In genomic region chr1:27724961-27725373, GRCh38 we compare ENCODE assay signal across 8 cellular contexts. TPM values are rescaled to one million over a fixed set of nuclear protein-coding genes. Genes with fewer than 3 reads are reported as not detected.
DNase-seq lines count a peak whose midpoint lies in the region; ATAC-seq and TF ChIP-seq lines count a peak whose summit lies in the region.

No MANE protein-coding gene starts in this region.

- H3K4me3 Mint-ChIP-seq in activated CD4-positive, alpha-beta T cell treated with anti-CD3 and anti-CD28 coated beads for 36 hours = peak overlapping the region; percentile 78

- WGBS in liver = 85% methylated on average over 9 of the region's 9 CpGs
- WGBS in tibial nerve, 2 donors = 41 to 50% methylated on average over 9 of the region's 9 CpGs

- CTCF ChIA-PET in activated CD4-positive, alpha-beta T cell treated with anti-CD3 and anti-CD28 coated beads for 36 hours (lab: Charles Lee) = interaction anchor here (0.6 to 1.9 kb wide), 6 partner anchors 48 to 1601 kb away, joined by 3 to 14 read pairs (median 5); partner anchors contain the start of genes IFI6 and STX12

- no peak for TF ChIP-seq EP300 in tibial nerve (IDR thresholded peaks at IDR 0.05)

- peaks cover 8% of the 10 kb centered on the region for H3K36me3 Mint-ChIP-seq in activated CD4-positive, alpha-beta T cell treated with anti-CD3 and anti-CD28 coated beads for 36 hours (ENCODE audit: low read depth)

- H3K27me3 ChIP-seq in breast epithelium (no peaks in the 10 kb centered on the region), liver (ENCODE audit: control insufficient read depth in 4 of 4, insufficient read depth in 4 of 4, low read length in 3 of 4) (no peaks in the 10 kb centered on the region), tibial nerve (no peaks in the 10 kb centered on the region)

- no peak for ATAC-seq in activated CD4-positive, alpha-beta T cell treated with anti-CD3 and anti-CD28 coated beads for 36 hours
- no peak for ATAC-seq in HG03378 (IDR thresholded peaks at IDR 0.05; ENCODE audit: unreplicated experiment)

- peak overlapping the region; percentile 40 to 83 (median 78) for H3K4me3 ChIP-seq in breast epithelium
- peak overlapping the region in 2 of 3 donors; percentile 34 to 76 for H3K4me3 ChIP-seq in liver (ENCODE audit: low read depth in 1 of 3, low read length in 3 of 3)
- peak overlapping the region; percentile 14 to 67 (median 34) for H3K4me3 ChIP-seq in tibial nerve

- H3K27ac Mint-ChIP-seq in activated CD4-positive, alpha-beta T cell treated with anti-CD3 and anti-CD28 coated beads for 36 hours = peak overlapping the region; percentile 93

- H3K9me3 ChIP-seq in breast epithelium = no peaks in the 10 kb centered on the region
- H3K9me3 ChIP-seq in liver (ENCODE audit: control insufficient read depth in 4 of 4, low read length in 3 of 4) = no peaks in the 10 kb centered on the region
- no peaks in the 10 kb centered on the region for H3K9me3 ChIP-seq in tibial nerve

- H3K36me3 ChIP-seq in breast epithelium = no peaks in the 10 kb centered on the region
- H3K36me3 ChIP-seq in liver (ENCODE audit: control insufficient read depth in 4 of 4, insufficient read depth in 3 of 4, low read depth in 1 of 4, low read length in 3 of 4) = peaks cover 0 to 6% (median 1%) of the 10 kb centered on the region in 4 donors
- H3K36me3 ChIP-seq in tibial nerve = peaks cover 0 to 8% (median 0%) of the 10 kb centered on the region in 3 donors

- TF ChIP-seq CTCF in breast epithelium (IDR thresholded peaks at IDR 0.05) = no peak
- no peak for TF ChIP-seq CTCF in liver (IDR thresholded peaks at IDR 0.05; ENCODE audit: low read depth, low read length, missing input control)
- no peak for TF ChIP-seq CTCF in tibial nerve (IDR thresholded peaks at IDR 0.05)

- H3K4me1 Mint-ChIP-seq in activated CD4-positive, alpha-beta T cell treated with anti-CD3 and anti-CD28 coated beads for 36 hours = peaks cover 15% of the 10 kb centered on the region

- no peak for TF ChIP-seq RAD21 in liver (IDR thresholded peaks at IDR 0.05)

- no peaks in the 10 kb centered on the region for H3K9me3 Mint-ChIP-seq in activated CD4-positive, alpha-beta T cell treated with anti-CD3 and anti-CD28 coated beads for 36 hours (ENCODE audit: low read depth)

- TF ChIP-seq POLR2A in breast epithelium (IDR thresholded peaks at IDR 0.05) (no peak), tibial nerve (IDR thresholded peaks at IDR 0.05) (no peak)

- DNase-seq in activated CD4-positive, alpha-beta T cell treated with anti-CD3 and anti-CD28 coated beads for 36 hours = peak; percentile 18
- DNase-seq in activated CD4-positive, alpha-beta T cell treated with anti-CD3 and anti-CD28 coated beads, Interleukin-2, amount 50 U/mL, for 48 hours = no peak
- peak; percentile 26 to 58 for DNase-seq in NCI-H446 (lab: John Stamatoyannopoulos, UW)
- DNase-seq in breast epithelium (ENCODE audit: low spot score in 2 of 2) = peak; percentile 60 to 72
- DNase-seq in tibial nerve (ENCODE audit: low spot score in 2 of 2) = peak in 1 of 2 donors; percentile 13
- no peak for DNase-seq in inferior parietal cortex (ENCODE audit: extremely low spot score)

- H3K27ac ChIP-seq in breast epithelium (peak overlapping the region; percentile 97 to 98), liver (ENCODE audit: low read depth in 1 of 2, low read length in 2 of 2) (peak overlapping the region; percentile 10 to 74), tibial nerve (peak overlapping the region; percentile 49 to 93 (median 86))

- POLR2A ChIA-PET in activated CD4-positive, alpha-beta T cell treated with anti-CD3 and anti-CD28 coated beads for 36 hours (lab: Charles Lee) = interaction anchor here (0.6 to 1.4 kb wide), 9 partner anchors 18 to 924 kb away, joined by 3 to 22 read pairs (median 3); partner anchors contain the start of genes IFI6, STX12 and WDTC1

- H3K9ac ChIP-seq in liver (ENCODE audit: low read depth in 1 of 2, low read length in 2 of 2) = no peak overlapping the region

- intact Hi-C loops in activated CD4-positive, alpha-beta T cell treated with anti-CD3 and anti-CD28 coated beads for 36 hours (cut with DNase I, micrococcal nuclease) = loop anchor here (1.0 to 5.0 kb wide), 14 partner anchors 48 to 938 kb away; partner anchors contain the start of genes IFI6 (in 2 of the 2), STX12 (in 2 of the 2), AHDC1 (in 1 of the 2) and DNAJC8 (in 1 of the 2)
- intact Hi-C loops in breast epithelium (cut with DNase I; ENCODE audit: low total_unique reads) = no loop called here

- H3K4me1 ChIP-seq in breast epithelium (peaks cover 0 to 6% of the 10 kb centered on the region in 2 donors), liver (ENCODE audit: control insufficient read depth in 4 of 4, insufficient read depth in 4 of 4, low read length in 3 of 4) (peaks cover 0 to 14% (median 9%) of the 10 kb centered on the region in 4 donors), tibial nerve (peaks cover 0 to 38% (median 13%) of the 10 kb centered on the region in 4 donors)

- H3K27me3 Mint-ChIP-seq in activated CD4-positive, alpha-beta T cell treated with anti-CD3 and anti-CD28 coated beads for 36 hours = no peaks in the 10 kb centered on the region

TF ChIP-seq in liver, 16 proteins besides CTCF, POLR2A, EP300 and RAD21:
- TF ChIP-seq NR2F2 (IDR thresholded peaks at IDR 0.05) (no peak), FOXA1 (IDR thresholded peaks at IDR 0.05) (no peak), RXRA (IDR thresholded peaks at IDR 0.05) (no peak), GABPA (IDR thresholded peaks at IDR 0.05 in 1 of 2, conservative IDR thresholded peaks at IDR 0.05 in 1 of 2) (no peak), REST (IDR thresholded peaks at IDR 0.05) (no peak), HNF4G (IDR thresholded peaks at IDR 0.05) (no peak), ATF3 (IDR thresholded peaks at IDR 0.05) (no peak), FOXA2 (IDR thresholded peaks at IDR 0.05) (no peak), TAF1 (conservative IDR thresholded peaks at IDR 0.05) (no peak), HNF4A (conservative IDR thresholded peaks at IDR 0.05) (no peak), MAX (IDR thresholded peaks at IDR 0.05) (no peak), EGR1 (IDR thresholded peaks at IDR 0.05; ENCODE audit: low read depth in 2 of 2) (no peak), SP1 (IDR thresholded peaks at IDR 0.05) (no peak), YY1 (IDR thresholded peaks at IDR 0.05) (no peak), JUND (IDR thresholded peaks at IDR 0.05) (no peak)

RNA-seq across cellular contexts. Expression of gene FAM76A, which starts 0.8 kb away (rescaled TPM):
- total RNA-seq in activated CD4-positive, alpha-beta T cell treated with anti-CD3 and anti-CD28 coated beads for 36 hours = 1 to 10 TPM; 7.4 to 8.1 TPM
- total RNA-seq in breast epithelium (10 to 100 TPM; 13.5 to 34.2 (median 14.4) TPM), liver (1 to 10 TPM; 4.3 to 7.4 TPM), tibial nerve (10 to 100 TPM; 16.7 to 41.3 (median 23.7) TPM)
- polyA plus RNA-seq in liver = 1 to 10 TPM; 1.7 to 5.6 TPM

RNA-seq across cellular contexts. Expression of gene STX12, which starts 48.1 kb away (rescaled TPM):
- 10 to 100 TPM; 26.8 to 37.4 TPM for total RNA-seq in activated CD4-positive, alpha-beta T cell treated with anti-CD3 and anti-CD28 coated beads for 36 hours
- total RNA-seq in breast epithelium (100 to 1,000 TPM in 1 of 3 donors, 10 to 100 TPM in 2; 62.3 to 165 (median 80.8) TPM), liver (10 to 100 TPM; 15.6 to 23.3 TPM), tibial nerve (10 to 100 TPM; 51.6 to 71.0 (median 66.9) TPM)
- polyA plus RNA-seq in liver = 10 to 100 TPM; 10.0 to 11.8 TPM

RNA-seq across cellular contexts. Expression of gene IFI6, which starts 53.0 kb away (rescaled TPM):
- 10 to 100 TPM; 41.8 to 62.5 TPM for total RNA-seq in activated CD4-positive, alpha-beta T cell treated with anti-CD3 and anti-CD28 coated beads for 36 hours
- total RNA-seq in breast epithelium = 10 to 100 TPM; 18.7 to 50.6 (median 47.4) TPM
- total RNA-seq in liver = 10 to 100 TPM in 1 of 2 donors, 1 to 10 TPM in 1; 5.9 to 52.4 TPM
- polyA plus RNA-seq in liver = 100 to 1,000 TPM; 286 to 339 TPM
- total RNA-seq in tibial nerve = 10 to 100 TPM; 28.2 to 79.3 (median 69.4) TPM

Comparison
In these comparisons a context has a peak if more than half of its experiments do, and no peak if none do; other contexts are left out.
1. DNase-seq: peak in activated CD4-positive, alpha-beta T cell treated with anti-CD3 and anti-CD28 coated beads for 36 hours (single experiment), NCI-H446 (2 of 2) and breast epithelium (2 of 2); none in activated CD4-positive, alpha-beta T cell treated with anti-CD3 and anti-CD28 coated beads, Interleukin-2, amount 50 U/mL, for 48 hours (0 of 2) and inferior parietal cortex (single experiment).
2. H3K27ac ChIP-seq: peak in every context shown above with its lines; median percentile 98 in breast epithelium; 86 in tibial nerve; 42 in liver.
3. Peak in every context shown above with its lines, with median percentiles within 50 percentile points of each other: H3K4me3 ChIP-seq.